Comparison of ENCODE assay signal across 26 cellular contexts in the genomic region with DNA sequence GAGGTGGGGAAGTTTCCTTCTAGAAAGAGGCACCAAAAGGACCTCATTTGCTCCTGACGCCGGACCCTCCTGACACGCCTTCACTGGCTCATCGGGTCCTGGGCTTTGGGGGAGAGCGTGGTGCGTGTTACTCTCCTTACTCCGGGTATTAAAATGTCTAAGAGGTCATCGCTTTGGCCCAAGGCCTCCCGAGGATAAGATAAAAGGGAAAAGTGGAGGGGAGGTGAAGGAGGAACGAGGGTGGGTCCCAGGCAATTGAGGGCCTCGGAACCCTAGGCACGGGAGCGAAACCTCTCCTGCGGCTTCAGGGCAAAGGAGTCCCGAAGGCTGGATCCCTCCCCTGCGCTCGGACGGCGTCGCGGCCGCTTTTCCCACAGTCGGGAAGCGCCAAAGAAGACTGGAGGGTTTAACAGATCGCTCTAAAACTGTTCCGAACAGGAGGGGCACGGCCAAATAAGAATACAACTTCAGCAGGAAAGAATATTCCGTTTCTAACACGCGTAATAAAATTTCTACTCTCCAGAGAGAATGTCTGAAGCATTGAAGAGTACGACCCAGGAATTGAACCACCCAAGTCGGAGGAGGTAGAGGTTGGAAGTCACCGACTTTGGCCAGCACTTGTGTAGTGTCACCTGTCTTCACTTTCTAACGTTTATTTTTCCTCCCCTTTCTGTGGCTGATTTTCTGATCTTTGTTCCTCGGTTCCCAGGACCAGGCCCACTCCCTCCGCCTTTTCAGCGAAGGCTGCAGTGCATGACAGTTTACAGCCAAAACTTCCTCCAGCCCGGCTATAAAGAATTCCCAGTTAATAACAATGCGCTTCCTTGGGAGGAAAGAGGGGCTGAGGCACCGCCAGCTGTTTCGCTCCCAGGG. TPM values are rescaled to one million over a fixed set of nuclear protein-coding genes. Genes with fewer than 3 reads are reported as not detected.
DNase-seq lines count a peak whose midpoint lies in the region; FAIRE-seq and TF ChIP-seq lines count a peak whose summit lies in the region.
"Had no signal": no experiment of that assay in that cellular context is flagged by ENCODE, and none has a peak within 500 bp of the region (broad histone marks: within the 10 kb centered on the region; RNA-seq: fewer than 3 reads in every experiment).

No MANE protein-coding gene starts in this region.

- no peak for DNase-seq in endothelial cell of umbilical vein (ENCODE audit: low read depth, low spot score)
- DNase-seq in hypothalamus (lab: John Stamatoyannopoulos, UW): no peak
- DNase-seq in dermis blood vessel endothelial cell: no peak
- no peak for DNase-seq in activated CD4-positive, alpha-beta T cell treated with anti-CD3 and anti-CD28 coated beads, Interleukin-2, amount 50 U/mL, for 48 hours
- no peak for DNase-seq in SKM-1 treated with dmso at 0.1 percent for 144 hours (lab: John Stamatoyannopoulos, UW; ENCODE audit: unreplicated experiment)
- DNase-seq: activated CD4-positive, alpha-beta T cell treated with anti-CD3 and anti-CD28 coated beads for 1 hour; activated naive CD8-positive, alpha-beta T cell treated with anti-CD3 and anti-CD28 coated beads for 36 hours; activated T-cell treated with anti-CD3 and anti-CD28 coated beads, Interleukin-2, amount 50 U/mL, for 72 hours; GF-D8; HCEC 1CT; head of caudate nucleus; islet precursor cell; NCI-H510A treated with DMSO at 0.1 percent for 48 hours; stimulated activated CD4-positive, alpha-beta T cell treated with anti-CD3 and anti-CD28 coated beads, Interleukin-4, amount 100 ng/mL, for 1 hour; stomach; T1000; transverse colon had no signal

- H3K79me2 ChIP-seq in endothelial cell of umbilical vein (ENCODE audit: control insufficient read depth, insufficient read depth, low read length) (no peaks in the 10 kb centered on the region), neural cell (replicated peaks; ENCODE audit: insufficient read depth, low read length) (no peaks in the 10 kb centered on the region)

- FAIRE-seq in endothelial cell of umbilical vein (lab: Jason Lieb, UNC): no peak

- H3K9me3 ChIP-seq in ES-I3 (ENCODE audit: control insufficient read depth, insufficient read depth, low read length): no peaks in the 10 kb centered on the region
- H3K9me3 ChIP-seq in HUES6 (ENCODE audit: control insufficient read depth, insufficient read depth, low read depth, low read length): no peaks in the 10 kb centered on the region
- H3K9me3 ChIP-seq in endothelial cell of umbilical vein (replicated peaks; ENCODE audit: control insufficient read depth, insufficient read depth, low read length): no peaks in the 10 kb centered on the region
- H3K9me3 ChIP-seq in neural cell (ENCODE audit: low read length): no peaks in the 10 kb centered on the region
- H3K9me3 ChIP-seq: stomach, transverse colon had no signal

- no peak for TF ChIP-seq EP300 in neural cell (conservative IDR thresholded peaks at IDR 0.05; ENCODE audit: poor library complexity, severe bottlenecking)

- POLR2A ChIA-PET in endothelial cell of umbilical vein (lab: Charles Lee): no interaction called here

- H3K9ac ChIP-seq in ES-I3 (ENCODE audit: low read depth, low read length): peak overlapping the region; percentile 40; the same call in 1 of the 2 replicates
- H3K9ac ChIP-seq in HUES6 (ENCODE audit: low read length): peak overlapping the region; percentile 67
- no peak overlapping the region for H3K9ac ChIP-seq in endothelial cell of umbilical vein (replicated peaks; ENCODE audit: extremely low read depth, insufficient read depth, low read length)
- H3K9ac ChIP-seq in neural cell (ENCODE audit: low read length): no peak overlapping the region

- intact Hi-C loops in endothelial cell of umbilical vein (cut with micrococcal nuclease): no loop called here

- H3K4me3 ChIP-seq in HUES6 (ENCODE audit: low read depth, low read length) (peak overlapping the region; percentile 85), endothelial cell of umbilical vein (replicated peaks in 1 of 3; ENCODE audit: insufficient read depth in 1 of 3, low read depth in 1 of 3, low read length in 3 of 3) (no peak overlapping the region), neural cell (ENCODE audit: low read length) (no peak overlapping the region)
- H3K4me3 ChIP-seq: lung, skin epidermis had no signal

- H4K20me1 ChIP-seq in endothelial cell of umbilical vein (replicated peaks; ENCODE audit: control insufficient read depth, extremely low read depth, insufficient read depth, low read length): no peaks in the 10 kb centered on the region
- H4K20me1 ChIP-seq in neural cell (ENCODE audit: insufficient read depth): no peaks in the 10 kb centered on the region

- no peak for TF ChIP-seq POLR2A in endothelial cell of umbilical vein (IDR thresholded peaks at IDR 0.05; ENCODE audit: low read depth, low read length)

- TF ChIP-seq CTCF in endothelial cell of umbilical vein (IDR thresholded peaks at IDR 0.05; ENCODE audit: extremely low read depth in 1 of 2, insufficient read depth in 1 of 2, low read depth in 1 of 2, low read length in 2 of 2) (no peak), neural cell (IDR thresholded peaks at IDR 0.05; ENCODE audit: poor library complexity, severe bottlenecking) (no peak)

- H2AFZ ChIP-seq in endothelial cell of umbilical vein (ENCODE audit: low read depth, low read length) (no peak overlapping the region), neural cell (ENCODE audit: low read depth, low read length) (no peak overlapping the region)

- no peaks in the 10 kb centered on the region for H3F3A ChIP-seq in neural cell (ENCODE audit: insufficient read depth, low read length, poor library complexity, severe bottlenecking)

- H3K9me1 ChIP-seq in endothelial cell of umbilical vein (replicated peaks; ENCODE audit: control insufficient read depth, extremely low read depth, insufficient read depth, low read length): no peaks in the 10 kb centered on the region

- no TSS peak for BruUV-seq in endothelial cell of umbilical vein (replicated peaks; lab: Mats Ljungman, UMichigan)

- CTCF ChIA-PET in endothelial cell of umbilical vein (lab: Charles Lee): no interaction called here

- H3K27ac ChIP-seq in HUES6 (ENCODE audit: low read depth, low read length) (no peak overlapping the region), endothelial cell of umbilical vein (ENCODE audit: insufficient read depth, low read depth, low read length) (no peak overlapping the region), neural cell (ENCODE audit: low read length) (no peak overlapping the region)
- H3K27ac ChIP-seq: RWPE1, skin epidermis, stomach, transverse colon had no signal

- H3K27me3 ChIP-seq in HUES6 (ENCODE audit: control insufficient read depth, insufficient read depth, low read length): peaks cover 93% of the 10 kb centered on the region
- peaks cover 42 to 58% of the 10 kb centered on the region in 2 experiments for H3K27me3 ChIP-seq in endothelial cell of umbilical vein (ENCODE audit: control insufficient read depth in 2 of 2, insufficient read depth in 2 of 2, low read length in 2 of 2)
- peaks cover 94% of the 10 kb centered on the region for H3K27me3 ChIP-seq in neural cell (ENCODE audit: insufficient read depth, low read depth, low read length)

- TF ChIP-seq RAD21 in neural cell (conservative IDR thresholded peaks at IDR 0.05): no peak

- H3K4me2 ChIP-seq in endothelial cell of umbilical vein (ENCODE audit: insufficient read depth, low read length): no peak overlapping the region
- no peak overlapping the region for H3K4me2 ChIP-seq in neural cell (ENCODE audit: low read length)

- H3K36me3 ChIP-seq in ES-I3 (ENCODE audit: insufficient read depth, low read length): no peaks in the 10 kb centered on the region
- no peaks in the 10 kb centered on the region; the same call in 1 of the 2 replicates for H3K36me3 ChIP-seq in HUES6 (ENCODE audit: control insufficient read depth, insufficient read depth, low read length)
- no peaks in the 10 kb centered on the region for H3K36me3 ChIP-seq in endothelial cell of umbilical vein (ENCODE audit: control insufficient read depth in 2 of 2, extremely low read depth in 1 of 2, insufficient read depth in 2 of 2, low read length in 2 of 2)
- H3K36me3 ChIP-seq in neural cell (ENCODE audit: insufficient read depth, low read length): no peaks in the 10 kb centered on the region
- H3K36me3 ChIP-seq: stomach, transverse colon had no signal

- H3K4me1 ChIP-seq in ES-I3 (ENCODE audit: insufficient read depth, low read length) (0 out of 2 replicates have a peak, but pooled peaks cover 10% of the 10 kb centered on the region), HUES6 (ENCODE audit: control insufficient read depth, insufficient read depth, low read length) (peaks cover 70% of the 10 kb centered on the region), endothelial cell of umbilical vein (ENCODE audit: control insufficient read depth, extremely low read depth, insufficient read depth, low read length) (no peaks in the 10 kb centered on the region)

- dilution Hi-C loops in endothelial cell of umbilical vein (cut with MboI; ENCODE audit: extremely low pct_ligation_motif_present, low sequenced_read_pairs): no loop called here

- no peaks in the 10 kb centered on the region for H3K9me2 ChIP-seq in neural cell (ENCODE audit: insufficient read depth, low read length)

TF ChIP-seq in endothelial cell of umbilical vein, 7 proteins besides CTCF, POLR2A, EP300 and RAD21 (continues in another document):
- TF ChIP-seq, protein P1, sequence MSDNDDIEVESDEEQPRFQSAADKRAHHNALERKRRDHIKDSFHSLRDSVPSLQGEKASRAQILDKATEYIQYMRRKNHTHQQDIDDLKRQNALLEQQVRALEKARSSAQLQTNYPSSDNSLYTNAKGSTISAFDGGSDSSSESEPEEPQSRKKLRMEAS (IDR thresholded peaks at IDR 0.05; ENCODE audit: insufficient read depth, insufficient read length): no peak
- TF ChIP-seq FOS (IDR thresholded peaks at IDR 0.05; ENCODE audit: borderline replicate concordance, insufficient read depth, low read length): no peak

TF ChIP-seq in neural cell, 6 proteins besides CTCF, POLR2A, EP300 and RAD21:
- TF ChIP-seq EZH2 (IDR thresholded peaks at IDR 0.05; ENCODE audit: borderline replicate concordance, insufficient read depth, low read length, poor library complexity, severe bottlenecking): peak; percentile 72
- TF ChIP-seq POLR2AphosphoS5 (IDR thresholded peaks at IDR 0.05): no peak

RNA-seq across cellular contexts. Expression of gene TBXT, which starts 2.1 kb away (rescaled TPM):
- total RNA-seq in endothelial cell of umbilical vein: not detected in 2 replicates
- not detected in 2 replicates for polyA plus RNA-seq in endothelial cell of umbilical vein
- not detected in 2 replicates for polyA plus RNA-seq in endothelial cell of umbilical vein (2011; cell fraction: cytosol; rRNA removed)
- not detected in 2 replicates for polyA plus RNA-seq in endothelial cell of umbilical vein (2011; cell fraction: nucleus; rRNA removed)
- polyA plus RNA-seq in endothelial cell of umbilical vein (2012): not detected in 2 replicates
- polyA minus RNA-seq in endothelial cell of umbilical vein: not detected in 2 replicates
- polyA minus RNA-seq in endothelial cell of umbilical vein (2011; cell fraction: cytosol; rRNA and poly(A)+ RNA removed): not detected
- not detected in 2 replicates for polyA minus RNA-seq in endothelial cell of umbilical vein (2011; cell fraction: nucleus; rRNA and poly(A)+ RNA removed)
- polyA plus RNA-seq in neural cell: not detected in 2 replicates
- polyA minus RNA-seq in neural cell: not detected in 2 replicates
- total RNA-seq in dermis blood vessel endothelial cell: not detected in 2 replicates
- total RNA-seq: activated naive CD8-positive, alpha-beta T cell treated with anti-CD3 and anti-CD28 coated beads for 36 hours; activated T-cell treated with anti-CD3 and anti-CD28 coated beads, Interleukin-2, amount 50 U/mL, for 72 hours; HT-29; LHCN-M2; lung; posterior vena cava; stomach; transverse colon had no signal
- polyA plus RNA-seq: lung, stomach had no signal

Comparison
In these comparisons a context has a peak if more than half of its experiments do, and no peak if none do; other contexts are left out.
1. H3K9ac ChIP-seq: peak in ES-I3 (single experiment) and HUES6 (single experiment); none in endothelial cell of umbilical vein (single experiment) and neural cell (single experiment).